In the genomic region with DNA sequence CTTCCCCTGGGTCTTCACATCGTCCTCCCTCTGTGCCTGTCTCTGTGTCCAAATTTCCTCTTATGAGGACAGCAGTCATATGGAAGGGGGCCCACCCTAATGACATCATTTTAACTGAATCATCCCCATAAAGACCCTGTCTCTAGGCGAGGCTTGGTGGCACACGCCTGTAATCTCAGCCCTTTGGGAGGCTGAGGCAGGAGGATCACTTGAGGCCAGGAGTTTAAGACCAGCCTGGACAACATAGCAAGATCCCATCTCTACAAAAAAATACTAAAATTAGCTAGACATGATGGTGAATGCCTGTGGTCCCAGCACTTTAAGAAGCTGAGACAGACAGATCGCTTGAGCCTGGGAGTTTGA, we compare ENCODE assay signal across 8 cellular contexts. TPM values are rescaled to one million over a fixed set of nuclear protein-coding genes. Genes with fewer than 3 reads are reported as not detected.
DNase-seq lines count a peak whose midpoint lies in the region; ATAC-seq lines count a peak whose summit lies in the region.
"Had no signal": no experiment of that assay in that cellular context is flagged by ENCODE, and none has a peak within 500 bp of the region (broad histone marks: within the 10 kb centered on the region; RNA-seq: fewer than 3 reads in every experiment).

No MANE protein-coding gene starts in this region.

- ATAC-seq in stimulated activated naive CD8-positive, alpha-beta T cell treated with anti-CD3 and anti-CD28 coated beads, Interleukin-15, amount 100 ng/mL, for 72 hours: no peak
- no peak for ATAC-seq in GM21367 (IDR thresholded peaks at IDR 0.05; ENCODE audit: unreplicated experiment)
- no peak for ATAC-seq in HG03457 (IDR thresholded peaks at IDR 0.05; ENCODE audit: unreplicated experiment)
- ATAC-seq in HG03342 (IDR thresholded peaks at IDR 0.05; ENCODE audit: unreplicated experiment): no peak

- peaks cover 34 to 49% (median 46%) of the 10 kb centered on the region in 3 donors for H3K4me1 Mint-ChIP-seq in IgD-negative memory B cell
- H3K4me1 Mint-ChIP-seq in activated T-helper 2 cell treated with anti-CD3 and anti-CD28 coated beads, Interferon-gamma antibody, Interleukin-2, Interleukin-4, amounts not matched to agents 10 μg/mL and 5 μg/mL and 100 μg/mL, durations not matched to agents 14 hours and 24 hours and 36 hours (ENCODE audit: low read depth): peaks cover 40% of the 10 kb centered on the region
- peaks cover 73 to 78% of the 10 kb centered on the region in 2 donors for H3K4me1 Mint-ChIP-seq in immature natural killer cell
- peaks cover 84% of the 10 kb centered on the region for H3K4me1 Mint-ChIP-seq in stimulated activated naive CD8-positive, alpha-beta T cell treated with anti-CD3 and anti-CD28 coated beads, Interleukin-15, amount 100 ng/mL, for 72 hours

- H3K4me3 Mint-ChIP-seq in IgD-negative memory B cell (peak overlapping the region; percentile 76 to 94 (median 82)), immature natural killer cell (peak overlapping the region; percentile 65 to 79 (median 70))
- no peak overlapping the region for H3K4me3 Mint-ChIP-seq in activated T-helper 2 cell treated with anti-CD3 and anti-CD28 coated beads, Interferon-gamma antibody, Interleukin-2, Interleukin-4, amounts not matched to agents 10 μg/mL and 5 μg/mL and 100 μg/mL, durations not matched to agents 14 hours and 24 hours and 36 hours (ENCODE audit: low read depth)
- H3K4me3 Mint-ChIP-seq in stimulated activated naive CD8-positive, alpha-beta T cell treated with anti-CD3 and anti-CD28 coated beads, Interleukin-15, amount 100 ng/mL, for 72 hours: peak overlapping the region; percentile 53 to 75

- H3K27me3 Mint-ChIP-seq in IgD-negative memory B cell (no peaks in the 10 kb centered on the region), immature natural killer cell (ENCODE audit: low read depth in 3 of 3) (peaks cover 5 to 20% (median 15%) of the 10 kb centered on the region in 3 donors)
- no peaks in the 10 kb centered on the region for H3K27me3 Mint-ChIP-seq in activated T-helper 2 cell treated with anti-CD3 and anti-CD28 coated beads, Interferon-gamma antibody, Interleukin-2, Interleukin-4, amounts not matched to agents 10 μg/mL and 5 μg/mL and 100 μg/mL, durations not matched to agents 14 hours and 24 hours and 36 hours (ENCODE audit: low read depth)
- no peaks in the 10 kb centered on the region for H3K27me3 Mint-ChIP-seq in stimulated activated naive CD8-positive, alpha-beta T cell treated with anti-CD3 and anti-CD28 coated beads, Interleukin-15, amount 100 ng/mL, for 72 hours

- intact Hi-C loops in activated T-helper 2 cell treated with anti-CD3 and anti-CD28 coated beads, Interferon-gamma antibody, Interleukin-2, Interleukin-4, amounts not matched to agents 10 μg/mL and 5 μg/mL and 100 μg/mL, durations not matched to agents 14 hours and 24 hours and 36 hours (cut with micrococcal nuclease): loop anchor here (1.0 kb wide), 1 partner anchor 45 kb away; no protein-coding TSS in a partner anchor

- H3K27ac Mint-ChIP-seq in IgD-negative memory B cell (peak overlapping the region; percentile 94 to 96 (median 94)), immature natural killer cell (peak overlapping the region; percentile 83 to 91 (median 86))
- H3K27ac Mint-ChIP-seq in activated T-helper 2 cell treated with anti-CD3 and anti-CD28 coated beads, Interferon-gamma antibody, Interleukin-2, Interleukin-4, amounts not matched to agents 10 μg/mL and 5 μg/mL and 100 μg/mL, durations not matched to agents 14 hours and 24 hours and 36 hours: peak overlapping the region; percentile 77
- no peak overlapping the region for H3K27ac Mint-ChIP-seq in stimulated activated naive CD8-positive, alpha-beta T cell treated with anti-CD3 and anti-CD28 coated beads, Interleukin-15, amount 100 ng/mL, for 72 hours

- H3K36me3 Mint-ChIP-seq in IgD-negative memory B cell (no peaks in the 10 kb centered on the region), immature natural killer cell (no peaks in the 10 kb centered on the region)
- H3K36me3 Mint-ChIP-seq in activated T-helper 2 cell treated with anti-CD3 and anti-CD28 coated beads, Interferon-gamma antibody, Interleukin-2, Interleukin-4, amounts not matched to agents 10 μg/mL and 5 μg/mL and 100 μg/mL, durations not matched to agents 14 hours and 24 hours and 36 hours (ENCODE audit: low read depth): peaks cover 35% of the 10 kb centered on the region

- no peak for DNase-seq in activated T-helper 2 cell treated with anti-CD3 and anti-CD28 coated beads, Interferon-gamma antibody, Interleukin-2, Interleukin-4, amounts not matched to agents 10 μg/mL and 5 μg/mL and 100 μg/mL, durations not matched to agents 14 hours and 24 hours and 36 hours (ENCODE audit: low spot score)
- DNase-seq in immature natural killer cell: no peak
- DNase-seq in stimulated activated naive CD8-positive, alpha-beta T cell treated with anti-CD3 and anti-CD28 coated beads, Interleukin-15, amount 100 ng/mL, for 72 hours: no peak
- DNase-seq: NCI-H146 had no signal

- no peaks in the 10 kb centered on the region for H3K9me3 Mint-ChIP-seq in IgD-negative memory B cell
- no peaks in the 10 kb centered on the region for H3K9me3 Mint-ChIP-seq in activated T-helper 2 cell treated with anti-CD3 and anti-CD28 coated beads, Interferon-gamma antibody, Interleukin-2, Interleukin-4, amounts not matched to agents 10 μg/mL and 5 μg/mL and 100 μg/mL, durations not matched to agents 14 hours and 24 hours and 36 hours
- no peaks in the 10 kb centered on the region for H3K9me3 Mint-ChIP-seq in immature natural killer cell
- H3K9me3 Mint-ChIP-seq in stimulated activated naive CD8-positive, alpha-beta T cell treated with anti-CD3 and anti-CD28 coated beads, Interleukin-15, amount 100 ng/mL, for 72 hours: no peaks in the 10 kb centered on the region

RNA-seq across cellular contexts. Expression of a gene that starts 4.8 kb away (rescaled TPM):
- 26.9 TPM for polyA plus RNA-seq in IgD-negative memory B cell
- 143 TPM in 2 replicates for total RNA-seq in activated T-helper 2 cell treated with anti-CD3 and anti-CD28 coated beads, Interferon-gamma antibody, Interleukin-2, Interleukin-4, amounts not matched to agents 10 μg/mL and 5 μg/mL and 100 μg/mL, durations not matched to agents 14 hours and 24 hours and 36 hours
- 10 to 100 TPM in 1 of 3 donors, 1 to 10 TPM in 2; 5.9 to 33.8 (median 6.0) TPM for polyA plus RNA-seq in immature natural killer cell

RNA-seq across cellular contexts. Expression of a gene that starts 5.2 kb away (rescaled TPM):
- polyA plus RNA-seq in IgD-negative memory B cell: 11.4 TPM
- 27.8 and 28.8 TPM in 2 replicates for total RNA-seq in activated T-helper 2 cell treated with anti-CD3 and anti-CD28 coated beads, Interferon-gamma antibody, Interleukin-2, Interleukin-4, amounts not matched to agents 10 μg/mL and 5 μg/mL and 100 μg/mL, durations not matched to agents 14 hours and 24 hours and 36 hours
- polyA plus RNA-seq in immature natural killer cell: 1 to 10 TPM; 1.0 to 9.8 (median 4.9) TPM

RNA-seq across cellular contexts. Expression of a gene that starts 53.8 kb away (rescaled TPM):
- polyA plus RNA-seq in IgD-negative memory B cell (5.1 TPM), immature natural killer cell (1 to 10 TPM; 1.3 to 2.1 (median 1.4) TPM)
- 0.27 and 0.44 TPM in 2 replicates for total RNA-seq in activated T-helper 2 cell treated with anti-CD3 and anti-CD28 coated beads, Interferon-gamma antibody, Interleukin-2, Interleukin-4, amounts not matched to agents 10 μg/mL and 5 μg/mL and 100 μg/mL, durations not matched to agents 14 hours and 24 hours and 36 hours

Comparison
In these comparisons a context has a peak if more than half of its experiments do, and no peak if none do; other contexts are left out.
1. H3K27ac Mint-ChIP-seq: peak in IgD-negative memory B cell (3 of 3), activated T-helper 2 cell treated with anti-CD3 and anti-CD28 coated beads, Interferon-gamma antibody, Interleukin-2, Interleukin-4, amounts not matched to agents 10 μg/mL and 5 μg/mL and 100 μg/mL, durations not matched to agents 14 hours and 24 hours and 36 hours (single experiment) and immature natural killer cell (6 of 6); none in stimulated activated naive CD8-positive, alpha-beta T cell treated with anti-CD3 and anti-CD28 coated beads, Interleukin-15, amount 100 ng/mL, for 72 hours (0 of 2).